In the genomic region with DNA sequence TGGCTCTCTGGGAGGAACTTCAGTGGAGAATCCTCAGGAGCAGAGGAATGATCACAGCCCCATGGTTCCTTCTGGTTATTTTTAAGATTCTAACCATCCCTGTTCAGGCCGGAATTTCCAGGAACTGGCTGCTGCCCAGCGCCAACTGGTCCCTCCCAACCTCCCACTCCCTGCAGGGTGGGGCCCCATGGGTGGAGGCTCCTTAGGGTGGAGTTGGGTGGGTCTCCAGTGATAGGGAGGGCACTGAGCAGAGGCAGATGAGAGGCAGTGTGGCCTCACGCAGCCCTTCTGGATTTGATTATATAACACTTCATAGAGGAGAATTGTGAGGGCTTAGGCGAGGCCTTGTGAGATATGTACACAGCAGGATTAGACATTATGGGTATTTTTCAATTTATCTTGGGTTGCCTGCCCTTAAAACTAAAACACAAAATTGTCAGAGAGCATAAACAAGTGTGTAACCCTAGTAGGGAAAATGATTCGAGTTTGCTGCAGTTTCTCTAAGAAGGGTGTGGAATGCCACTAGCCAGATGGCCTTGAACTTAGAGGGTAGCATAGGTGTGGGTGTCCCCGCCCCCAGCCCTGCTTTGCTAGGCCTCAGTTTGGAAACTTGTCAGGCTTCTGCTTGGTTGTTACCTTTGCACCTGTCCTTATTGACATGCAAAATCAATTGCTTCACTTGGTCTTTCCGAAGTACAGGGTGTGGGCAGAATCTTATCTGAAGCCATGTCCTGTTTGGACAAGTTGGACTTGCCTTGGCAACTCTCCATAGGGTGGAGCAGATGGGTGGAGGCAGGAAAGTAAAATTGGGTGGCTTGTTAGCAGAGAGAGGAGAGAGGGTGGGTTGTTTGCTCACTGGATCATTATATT, we compare ENCODE assay signal across 1 cellular context.
A peak's percentile ranks its signal among the peaks of the same experiment; 100 is the strongest.
TF ChIP-seq lines count a peak whose summit lies in the region.

No MANE protein-coding gene starts in this region.

TF ChIP-seq in HepG2, 621 proteins besides CTCF, POLR2A, EP300 and RAD21 (continued from another document):
- TF ChIP-seq, protein P1, sequence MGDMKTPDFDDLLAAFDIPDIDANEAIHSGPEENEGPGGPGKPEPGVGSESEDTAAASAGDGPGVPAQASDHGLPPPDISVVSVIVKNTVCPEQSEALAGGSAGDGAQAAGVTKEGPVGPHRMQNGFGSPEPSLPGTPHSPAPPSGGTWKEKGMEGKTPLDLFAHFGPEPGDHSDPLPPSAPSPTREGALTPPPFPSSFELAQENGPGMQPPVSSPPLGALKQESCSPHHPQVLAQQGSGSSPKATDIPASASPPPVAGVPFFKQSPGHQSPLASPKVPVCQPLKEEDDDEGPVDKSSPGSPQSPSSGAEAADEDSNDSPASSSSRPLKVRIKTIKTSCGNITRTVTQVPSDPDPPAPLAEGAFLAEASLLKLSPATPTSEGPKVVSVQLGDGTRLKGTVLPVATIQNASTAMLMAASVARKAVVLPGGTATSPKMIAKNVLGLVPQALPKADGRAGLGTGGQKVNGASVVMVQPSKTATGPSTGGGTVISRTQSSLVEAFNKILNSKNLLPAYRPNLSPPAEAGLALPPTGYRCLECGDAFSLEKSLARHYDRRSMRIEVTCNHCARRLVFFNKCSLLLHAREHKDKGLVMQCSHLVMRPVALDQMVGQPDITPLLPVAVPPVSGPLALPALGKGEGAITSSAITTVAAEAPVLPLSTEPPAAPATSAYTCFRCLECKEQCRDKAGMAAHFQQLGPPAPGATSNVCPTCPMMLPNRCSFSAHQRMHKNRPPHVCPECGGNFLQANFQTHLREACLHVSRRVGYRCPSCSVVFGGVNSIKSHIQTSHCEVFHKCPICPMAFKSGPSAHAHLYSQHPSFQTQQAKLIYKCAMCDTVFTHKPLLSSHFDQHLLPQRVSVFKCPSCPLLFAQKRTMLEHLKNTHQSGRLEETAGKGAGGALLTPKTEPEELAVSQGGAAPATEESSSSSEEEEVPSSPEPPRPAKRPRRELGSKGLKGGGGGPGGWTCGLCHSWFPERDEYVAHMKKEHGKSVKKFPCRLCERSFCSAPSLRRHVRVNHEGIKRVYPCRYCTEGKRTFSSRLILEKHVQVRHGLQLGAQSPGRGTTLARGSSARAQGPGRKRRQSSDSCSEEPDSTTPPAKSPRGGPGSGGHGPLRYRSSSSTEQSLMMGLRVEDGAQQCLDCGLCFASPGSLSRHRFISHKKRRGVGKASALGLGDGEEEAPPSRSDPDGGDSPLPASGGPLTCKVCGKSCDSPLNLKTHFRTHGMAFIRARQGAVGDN (CRISPR knock-in tag; IDR thresholded peaks at IDR 0.05), result no peak; the same call in 1 of the 2 replicates
- TF ChIP-seq ZNF724P (CRISPR knock-in tag; IDR thresholded peaks at IDR 0.05; ENCODE audit: borderline replicate concordance) (peak; percentile 67; the same call in 1 of the 2 replicates), KDM2A (CRISPR knock-in tag; IDR thresholded peaks at IDR 0.05; ENCODE audit: borderline replicate concordance, low read depth) (peak; percentile 35; the same call in 1 of the 2 replicates), CC2D1A (CRISPR knock-in tag; IDR thresholded peaks at IDR 0.05) (no peak), ELF3 (CRISPR knock-in tag; IDR thresholded peaks at IDR 0.05) (peak; percentile 69), ZNF563 (CRISPR knock-in tag; IDR thresholded peaks at IDR 0.05) (no peak), THAP11 (CRISPR knock-in tag; IDR thresholded peaks at IDR 0.05) (peak; percentile 76; the same call in 1 of the 2 replicates), TEAD3 (CRISPR knock-in tag; optimal IDR thresholded peaks at IDR 0.05; ENCODE audit: borderline replicate concordance) (peak; percentile 90), CAMTA2 (CRISPR knock-in tag; IDR thresholded peaks at IDR 0.05; ENCODE audit: borderline replicate concordance) (no peak), SMAD1 (CRISPR knock-in tag; IDR thresholded peaks at IDR 0.05; ENCODE audit: borderline replicate concordance, low read depth) (no peak), TEAD2 (CRISPR knock-in tag; IDR thresholded peaks at IDR 0.05) (no peak), SMARCE1 (IDR thresholded peaks at IDR 0.05; ENCODE audit: borderline replicate concordance) (no peak), ZNF841 (CRISPR knock-in tag; IDR thresholded peaks at IDR 0.05; ENCODE audit: borderline replicate concordance) (no peak), ZNF124 (CRISPR knock-in tag; IDR thresholded peaks at IDR 0.05) (peak; percentile 38; the same call in 1 of the 2 replicates), KAT7 (CRISPR knock-in tag; IDR thresholded peaks at IDR 0.05; ENCODE audit: borderline replicate concordance) (peak; percentile 51; the same call in 1 of the 2 replicates), PAF1 (CRISPR knock-in tag; IDR thresholded peaks at IDR 0.05) (peak; percentile 99), HMG20B (CRISPR knock-in tag; conservative IDR thresholded peaks at IDR 0.05) (peak; percentile 88), SP4 (CRISPR knock-in tag; IDR thresholded peaks at IDR 0.05) (peak; percentile 52; the same call in 1 of the 2 replicates), PHF21A (CRISPR knock-in tag; IDR thresholded peaks at IDR 0.05) (peak; percentile 98), ZNF10 (CRISPR knock-in tag; IDR thresholded peaks at IDR 0.05; ENCODE audit: borderline replicate concordance, low read depth) (no peak)
- TF ChIP-seq, protein P2, sequence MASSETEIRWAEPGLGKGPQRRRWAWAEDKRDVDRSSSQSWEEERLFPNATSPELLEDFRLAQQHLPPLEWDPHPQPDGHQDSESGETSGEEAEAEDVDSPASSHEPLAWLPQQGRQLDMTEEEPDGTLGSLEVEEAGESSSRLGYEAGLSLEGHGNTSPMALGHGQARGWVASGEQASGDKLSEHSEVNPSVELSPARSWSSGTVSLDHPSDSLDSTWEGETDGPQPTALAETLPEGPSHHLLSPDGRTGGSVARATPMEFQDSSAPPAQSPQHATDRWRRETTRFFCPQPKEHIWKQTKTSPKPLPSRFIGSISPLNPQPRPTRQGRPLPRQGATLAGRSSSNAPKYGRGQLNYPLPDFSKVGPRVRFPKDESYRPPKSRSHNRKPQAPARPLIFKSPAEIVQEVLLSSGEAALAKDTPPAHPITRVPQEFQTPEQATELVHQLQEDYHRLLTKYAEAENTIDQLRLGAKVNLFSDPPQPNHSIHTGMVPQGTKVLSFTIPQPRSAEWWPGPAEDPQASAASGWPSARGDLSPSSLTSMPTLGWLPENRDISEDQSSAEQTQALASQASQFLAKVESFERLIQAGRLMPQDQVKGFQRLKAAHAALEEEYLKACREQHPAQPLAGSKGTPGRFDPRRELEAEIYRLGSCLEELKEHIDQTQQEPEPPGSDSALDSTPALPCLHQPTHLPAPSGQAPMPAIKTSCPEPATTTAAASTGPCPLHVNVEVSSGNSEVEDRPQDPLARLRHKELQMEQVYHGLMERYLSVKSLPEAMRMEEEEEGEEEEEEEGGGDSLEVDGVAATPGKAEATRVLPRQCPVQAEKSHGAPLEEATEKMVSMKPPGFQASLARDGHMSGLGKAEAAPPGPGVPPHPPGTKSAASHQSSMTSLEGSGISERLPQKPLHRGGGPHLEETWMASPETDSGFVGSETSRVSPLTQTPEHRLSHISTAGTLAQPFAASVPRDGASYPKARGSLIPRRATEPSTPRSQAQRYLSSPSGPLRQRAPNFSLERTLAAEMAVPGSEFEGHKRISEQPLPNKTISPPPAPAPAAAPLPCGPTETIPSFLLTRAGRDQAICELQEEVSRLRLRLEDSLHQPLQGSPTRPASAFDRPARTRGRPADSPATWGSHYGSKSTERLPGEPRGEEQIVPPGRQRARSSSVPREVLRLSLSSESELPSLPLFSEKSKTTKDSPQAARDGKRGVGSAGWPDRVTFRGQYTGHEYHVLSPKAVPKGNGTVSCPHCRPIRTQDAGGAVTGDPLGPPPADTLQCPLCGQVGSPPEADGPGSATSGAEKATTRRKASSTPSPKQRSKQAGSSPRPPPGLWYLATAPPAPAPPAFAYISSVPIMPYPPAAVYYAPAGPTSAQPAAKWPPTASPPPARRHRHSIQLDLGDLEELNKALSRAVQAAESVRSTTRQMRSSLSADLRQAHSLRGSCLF (CRISPR knock-in tag; IDR thresholded peaks at IDR 0.05; ENCODE audit: borderline replicate concordance), result no peak
- TF ChIP-seq, protein P3, sequence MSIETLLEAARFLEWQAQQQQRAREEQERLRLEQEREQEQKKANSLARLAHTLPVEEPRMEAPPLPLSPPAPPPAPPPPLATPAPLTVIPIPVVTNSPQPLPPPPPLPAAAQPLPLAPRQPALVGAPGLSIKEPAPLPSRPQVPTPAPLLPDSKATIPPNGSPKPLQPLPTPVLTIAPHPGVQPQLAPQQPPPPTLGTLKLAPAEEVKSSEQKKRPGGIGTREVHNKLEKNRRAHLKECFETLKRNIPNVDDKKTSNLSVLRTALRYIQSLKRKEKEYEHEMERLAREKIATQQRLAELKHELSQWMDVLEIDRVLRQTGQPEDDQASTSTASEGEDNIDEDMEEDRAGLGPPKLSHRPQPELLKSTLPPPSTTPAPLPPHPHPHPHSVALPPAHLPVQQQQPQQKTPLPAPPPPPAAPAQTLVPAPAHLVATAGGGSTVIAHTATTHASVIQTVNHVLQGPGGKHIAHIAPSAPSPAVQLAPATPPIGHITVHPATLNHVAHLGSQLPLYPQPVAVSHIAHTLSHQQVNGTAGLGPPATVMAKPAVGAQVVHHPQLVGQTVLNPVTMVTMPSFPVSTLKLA (IDR thresholded peaks at IDR 0.05), result no peak
- TF ChIP-seq, protein P4, sequence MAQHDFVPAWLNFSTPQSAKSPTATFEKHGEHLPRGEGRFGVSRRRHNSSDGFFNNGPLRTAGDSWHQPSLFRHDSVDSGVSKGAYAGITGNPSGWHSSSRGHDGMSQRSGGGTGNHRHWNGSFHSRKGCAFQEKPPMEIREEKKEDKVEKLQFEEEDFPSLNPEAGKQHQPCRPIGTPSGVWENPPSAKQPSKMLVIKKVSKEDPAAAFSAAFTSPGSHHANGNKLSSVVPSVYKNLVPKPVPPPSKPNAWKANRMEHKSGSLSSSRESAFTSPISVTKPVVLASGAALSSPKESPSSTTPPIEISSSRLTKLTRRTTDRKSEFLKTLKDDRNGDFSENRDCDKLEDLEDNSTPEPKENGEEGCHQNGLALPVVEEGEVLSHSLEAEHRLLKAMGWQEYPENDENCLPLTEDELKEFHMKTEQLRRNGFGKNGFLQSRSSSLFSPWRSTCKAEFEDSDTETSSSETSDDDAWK (CRISPR knock-in tag; IDR thresholded peaks at IDR 0.05), result no peak
- TF ChIP-seq, protein P5, sequence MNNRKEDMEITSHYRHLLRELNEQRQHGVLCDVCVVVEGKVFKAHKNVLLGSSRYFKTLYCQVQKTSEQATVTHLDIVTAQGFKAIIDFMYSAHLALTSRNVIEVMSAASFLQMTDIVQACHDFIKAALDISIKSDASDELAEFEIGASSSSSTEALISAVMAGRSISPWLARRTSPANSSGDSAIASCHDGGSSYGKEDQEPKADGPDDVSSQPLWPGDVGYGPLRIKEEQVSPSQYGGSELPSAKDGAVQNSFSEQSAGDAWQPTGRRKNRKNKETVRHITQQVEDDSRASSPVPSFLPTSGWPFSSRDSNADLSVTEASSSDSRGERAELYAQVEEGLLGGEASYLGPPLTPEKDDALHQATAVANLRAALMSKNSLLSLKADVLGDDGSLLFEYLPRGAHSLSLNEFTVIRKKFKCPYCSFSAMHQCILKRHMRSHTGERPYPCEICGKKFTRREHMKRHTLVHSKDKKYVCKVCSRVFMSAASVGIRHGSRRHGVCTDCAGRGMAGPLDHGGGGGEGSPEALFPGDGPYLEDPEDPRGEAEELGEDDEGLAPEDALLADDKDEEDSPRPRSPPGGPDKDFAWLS (CRISPR knock-in tag; IDR thresholded peaks at IDR 0.05; ENCODE audit: borderline replicate concordance), result no peak
- TF ChIP-seq, protein P6, sequence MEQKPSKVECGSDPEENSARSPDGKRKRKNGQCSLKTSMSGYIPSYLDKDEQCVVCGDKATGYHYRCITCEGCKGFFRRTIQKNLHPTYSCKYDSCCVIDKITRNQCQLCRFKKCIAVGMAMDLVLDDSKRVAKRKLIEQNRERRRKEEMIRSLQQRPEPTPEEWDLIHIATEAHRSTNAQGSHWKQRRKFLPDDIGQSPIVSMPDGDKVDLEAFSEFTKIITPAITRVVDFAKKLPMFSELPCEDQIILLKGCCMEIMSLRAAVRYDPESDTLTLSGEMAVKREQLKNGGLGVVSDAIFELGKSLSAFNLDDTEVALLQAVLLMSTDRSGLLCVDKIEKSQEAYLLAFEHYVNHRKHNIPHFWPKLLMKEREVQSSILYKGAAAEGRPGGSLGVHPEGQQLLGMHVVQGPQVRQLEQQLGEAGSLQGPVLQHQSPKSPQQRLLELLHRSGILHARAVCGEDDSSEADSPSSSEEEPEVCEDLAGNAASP (CRISPR knock-in tag; IDR thresholded peaks at IDR 0.05; ENCODE audit: borderline replicate concordance), result peak; percentile 92
TF ChIP-seq in HepG2: peak in this region for 267.
